In the genomic region with DNA sequence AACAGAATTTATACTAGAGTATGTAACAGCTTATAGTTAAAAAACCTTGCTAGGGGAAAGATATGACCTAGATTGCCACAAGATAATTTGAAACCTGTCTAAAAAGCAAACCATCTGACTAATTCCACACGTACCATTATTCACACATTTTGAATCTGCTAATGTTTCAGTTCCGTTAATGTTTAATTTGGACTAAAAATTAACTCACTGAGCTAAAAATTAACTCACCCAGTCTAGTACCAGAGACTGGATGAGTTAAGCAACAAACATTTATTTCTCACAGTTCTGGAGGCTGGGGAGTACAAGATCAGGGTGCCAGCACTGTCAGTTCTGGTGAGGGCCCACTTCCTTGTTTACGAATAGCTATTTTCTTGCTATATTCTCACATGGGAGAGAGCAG, we compare ENCODE assay signal across 12 cellular contexts.
DNase-seq lines count a peak whose midpoint lies in the region; ATAC-seq and TF ChIP-seq lines count a peak whose summit lies in the region.
"Had no signal": no experiment of that assay in that cellular context is flagged by ENCODE, and none has a peak within 500 bp of the region (broad histone marks: within the 10 kb centered on the region; RNA-seq: fewer than 3 reads in every experiment).

No MANE protein-coding gene starts in this region.

- no peak for TF ChIP-seq CTCF in gastrocnemius medialis (IDR thresholded peaks at IDR 0.05 in 4 of 5, conservative IDR thresholded peaks at IDR 0.05 in 1 of 5)

- peak; percentile 77 for ATAC-seq in GM19025 (IDR thresholded peaks at IDR 0.05; ENCODE audit: low read depth, unreplicated experiment)
- ATAC-seq in HG02623 (IDR thresholded peaks at IDR 0.05; ENCODE audit: unreplicated experiment): peak; percentile 81
- ATAC-seq in HG03457 (IDR thresholded peaks at IDR 0.05; ENCODE audit: unreplicated experiment): peak; percentile 70
- peak; percentile 47 for ATAC-seq in stimulated activated memory B cell treated with anti-CD40 and anti-IgM and Interleukin-4, amounts not matched to agents 10 μg/mL and 1 μg/mL and 100 μg/mL, for 72 hours
- ATAC-seq in left colon: no peak
- ATAC-seq in gastrocnemius medialis: no peak

- H3K4me3 ChIP-seq in gastrocnemius medialis: no peak overlapping the region

- no peak overlapping the region for H3K27ac Mint-ChIP-seq in stimulated activated memory B cell treated with anti-CD40 and anti-IgM and Interleukin-4, amounts not matched to agents 10 μg/mL and 1 μg/mL and 100 μg/mL, for 72 hours
- H3K27ac Mint-ChIP-seq in immature natural killer cell: no peak overlapping the region
- H3K27ac Mint-ChIP-seq: endodermal cell had no signal

- in situ Hi-C loops in gastrocnemius medialis (cut with MboI; ENCODE audit: low sequenced_read_pairs in 4 of 4): no loop called here

- no peaks in the 10 kb centered on the region for H3K9me3 ChIP-seq in gastrocnemius medialis

- H3K27me3 Mint-ChIP-seq in stimulated activated memory B cell treated with anti-CD40 and anti-IgM and Interleukin-4, amounts not matched to agents 10 μg/mL and 1 μg/mL and 100 μg/mL, for 72 hours: no peaks in the 10 kb centered on the region
- H3K27me3 Mint-ChIP-seq in immature natural killer cell (ENCODE audit: low read depth in 3 of 3): peaks cover 0 to 5% (median 2%) of the 10 kb centered on the region in 3 donors

- TF ChIP-seq POLR2A in gastrocnemius medialis (IDR thresholded peaks at IDR 0.05): no peak

- no peak overlapping the region for H3K4me3 Mint-ChIP-seq in stimulated activated memory B cell treated with anti-CD40 and anti-IgM and Interleukin-4, amounts not matched to agents 10 μg/mL and 1 μg/mL and 100 μg/mL, for 72 hours
- no peak overlapping the region for H3K4me3 Mint-ChIP-seq in immature natural killer cell
- H3K4me3 Mint-ChIP-seq: endodermal cell had no signal

- no peaks in the 10 kb centered on the region for H3K27me3 ChIP-seq in gastrocnemius medialis

- no peaks in the 10 kb centered on the region for H3K9me3 Mint-ChIP-seq in stimulated activated memory B cell treated with anti-CD40 and anti-IgM and Interleukin-4, amounts not matched to agents 10 μg/mL and 1 μg/mL and 100 μg/mL, for 72 hours
- peaks cover 0 to 2% (median 0%) of the 10 kb centered on the region in 6 donors for H3K9me3 Mint-ChIP-seq in immature natural killer cell

- H3K27ac ChIP-seq in gastrocnemius medialis: no peak overlapping the region

- intact Hi-C loops in left colon (cut with DNase I, micrococcal nuclease): no loop called here
- intact Hi-C loops in gastrocnemius medialis (cut with DNase I; ENCODE audit: low total_unique reads): no loop called here

- H3K4me1 ChIP-seq in gastrocnemius medialis: no peaks in the 10 kb centered on the region

- H3K36me3 ChIP-seq in gastrocnemius medialis: no peaks in the 10 kb centered on the region

- H3K36me3 Mint-ChIP-seq in stimulated activated memory B cell treated with anti-CD40 and anti-IgM and Interleukin-4, amounts not matched to agents 10 μg/mL and 1 μg/mL and 100 μg/mL, for 72 hours: no peaks in the 10 kb centered on the region
- no peaks in the 10 kb centered on the region for H3K36me3 Mint-ChIP-seq in immature natural killer cell

- no peaks in the 10 kb centered on the region for H3K4me1 Mint-ChIP-seq in stimulated activated memory B cell treated with anti-CD40 and anti-IgM and Interleukin-4, amounts not matched to agents 10 μg/mL and 1 μg/mL and 100 μg/mL, for 72 hours
- no peaks in the 10 kb centered on the region for H3K4me1 Mint-ChIP-seq in immature natural killer cell
- H3K4me1 Mint-ChIP-seq: endodermal cell had no signal

- no peak for DNase-seq in effector CD4-positive, alpha-beta T cell
- DNase-seq in immature natural killer cell (no peak), left colon (no peak), gastrocnemius medialis (no peak)
- DNase-seq: DND-41; endodermal cell; NCI-H1092; stimulated activated CD4-positive, alpha-beta T cell treated with anti-CD3 and anti-CD28 coated beads, Interleukin-2, amount 100 ng/mL, for 48 hours had no signal

Comparison
In these comparisons a context has a peak if more than half of its experiments do, and no peak if none do; other contexts are left out.
1. ATAC-seq: peak in GM19025 (single experiment), HG02623 (single experiment), HG03457 (single experiment) and stimulated activated memory B cell treated with anti-CD40 and anti-IgM and Interleukin-4, amounts not matched to agents 10 μg/mL and 1 μg/mL and 100 μg/mL, for 72 hours (single experiment); none in left colon (single experiment) and gastrocnemius medialis (0 of 2).